8 cellular contexts compared by ENCODE assay signal in genomic region chr18:59917422-59917821, GRCh38. TPM values are rescaled to one million over a fixed set of nuclear protein-coding genes. Genes with fewer than 3 reads are reported as not detected.
A peak's percentile ranks its signal among the peaks of the same experiment; 100 is the strongest.
DNase-seq lines count a peak whose midpoint lies in the region; ATAC-seq and TF ChIP-seq lines count a peak whose summit lies in the region.

No MANE protein-coding gene starts in this region.

- no peak overlapping the region for H2BK120ac ChIP-seq in mesenchymal stem cell (ENCODE audit: low read depth, low read length)

- no peak overlapping the region for H2AFZ ChIP-seq in Loucy (ENCODE audit: low read length)
- no peak overlapping the region for H2AFZ ChIP-seq in mesenchymal stem cell (ENCODE audit: low read depth, low read length)

- peak overlapping the region; percentile 47 for H4K91ac ChIP-seq in mesenchymal stem cell (ENCODE audit: low read length)

- H3K9me2 ChIP-seq in Loucy (replicated peaks; ENCODE audit: low read depth, low read length), result no peaks in the 10 kb centered on the region

- peak overlapping the region in 1 of 2 experiments; percentile 76 for H3K4ac ChIP-seq in mesenchymal stem cell (ENCODE audit: low read depth in 1 of 2, low read length in 2 of 2)

- intact Hi-C loops in activated T-helper 1 cell treated with anti-CD3 and anti-CD28 coated beads, Interleukin-12 subunit alpha, Interleukin-12 subunit beta, Interleukin-2, Interleukin-4 antibody, amounts not matched to agents 30 ng/mL and 10 ng/mL and 1 ng/mL, durations not matched to agents 14 hours and 24 hours and 36 hours (cut with micrococcal nuclease), result no loop called here

- WGBS in mesenchymal stem cell, result 83% methylated on average over 5 of the region's 5 CpGs

- H3K79me1 ChIP-seq in mesenchymal stem cell (replicated peaks; ENCODE audit: low read length, poor library complexity, severe bottlenecking), result no peaks in the 10 kb centered on the region

- peaks cover 6% of the 10 kb centered on the region for H3K36me3 Mint-ChIP-seq in activated T-helper 1 cell treated with anti-CD3 and anti-CD28 coated beads, Interleukin-12 subunit alpha, Interleukin-12 subunit beta, Interleukin-2, Interleukin-4 antibody, amounts not matched to agents 30 ng/mL and 10 ng/mL and 1 ng/mL, durations not matched to agents 14 hours and 24 hours and 36 hours (ENCODE audit: low read depth)

- no peak overlapping the region for H3K27ac ChIP-seq in mesenchymal stem cell (ENCODE audit: low read length, poor library complexity, severe bottlenecking)
- H3K27ac ChIP-seq in WERI-Rb-1, result no peak overlapping the region

- H3K4me3 ChIP-seq in Loucy (ENCODE audit: low read length, poor library complexity, severe bottlenecking) (peak overlapping the region; percentile 66), mesenchymal stem cell (ENCODE audit: insufficient read depth in 1 of 2, low read depth in 1 of 2, low read length in 2 of 2) (no peak overlapping the region), WERI-Rb-1 (ENCODE audit: low read depth, low read length) (no peak overlapping the region)

- H3K36me3 ChIP-seq in Loucy (ENCODE audit: insufficient read depth, low read length), result no peaks in the 10 kb centered on the region
- no peaks in the 10 kb centered on the region for H3K36me3 ChIP-seq in mesenchymal stem cell (ENCODE audit: control insufficient read depth in 1 of 2, insufficient read depth in 2 of 2, low read depth in 1 of 2, low read length in 2 of 2)
- H3K36me3 ChIP-seq in WERI-Rb-1, result no peaks in the 10 kb centered on the region

- H3K27me3 ChIP-seq in Loucy (ENCODE audit: insufficient read depth, low read length, poor library complexity, severe bottlenecking), result no peaks in the 10 kb centered on the region
- H3K27me3 ChIP-seq in mesenchymal stem cell (ENCODE audit: control insufficient read depth in 1 of 2, insufficient read depth in 1 of 2, low read length in 2 of 2), result no peaks in the 10 kb centered on the region
- no peaks in the 10 kb centered on the region for H3K27me3 ChIP-seq in WERI-Rb-1 (ENCODE audit: insufficient read depth, low read depth, severe bottlenecking)

- H3K9ac ChIP-seq in Loucy (ENCODE audit: low read depth, low read length, poor library complexity, severe bottlenecking) (peak overlapping the region; percentile 73), mesenchymal stem cell (ENCODE audit: low read length) (no peak overlapping the region)

- peaks cover 5% of the 10 kb centered on the region; the same call in 1 of the 2 replicates for H3K9me3 ChIP-seq in Loucy (ENCODE audit: insufficient read depth, low read depth, low read length)
- H3K9me3 ChIP-seq in mesenchymal stem cell (ENCODE audit: control insufficient read depth, low read length), result peaks cover 7% of the 10 kb centered on the region
- peaks cover 4% of the 10 kb centered on the region for H3K9me3 ChIP-seq in WERI-Rb-1 (ENCODE audit: severe bottlenecking)

- H3K18ac ChIP-seq in mesenchymal stem cell (ENCODE audit: low read depth in 1 of 2, low read length in 2 of 2), result peak overlapping the region in 1 of 2 experiments; percentile 57

- peak overlapping the region; percentile 33 to 57 for H2BK12ac ChIP-seq in mesenchymal stem cell (ENCODE audit: low read length in 2 of 2)

- no peak overlapping the region for H3K23ac ChIP-seq in mesenchymal stem cell (ENCODE audit: low read length in 2 of 2)

- H3K4me3 Mint-ChIP-seq in activated T-helper 1 cell treated with anti-CD3 and anti-CD28 coated beads, Interleukin-12 subunit alpha, Interleukin-12 subunit beta, Interleukin-2, Interleukin-4 antibody, amounts not matched to agents 30 ng/mL and 10 ng/mL and 1 ng/mL, durations not matched to agents 14 hours and 24 hours and 36 hours, result peak overlapping the region; percentile 10

- H4K8ac ChIP-seq in mesenchymal stem cell (ENCODE audit: low read length), result peak overlapping the region; percentile 64

- H3K27me3 Mint-ChIP-seq in activated T-helper 1 cell treated with anti-CD3 and anti-CD28 coated beads, Interleukin-12 subunit alpha, Interleukin-12 subunit beta, Interleukin-2, Interleukin-4 antibody, amounts not matched to agents 30 ng/mL and 10 ng/mL and 1 ng/mL, durations not matched to agents 14 hours and 24 hours and 36 hours (ENCODE audit: insufficient read depth), result no peaks in the 10 kb centered on the region

- H4K20me1 ChIP-seq in Loucy (ENCODE audit: insufficient read depth, low read length, poor library complexity, severe bottlenecking), result no peaks in the 10 kb centered on the region

- DNase-seq in GDM1 (lab: John Stamatoyannopoulos, UW) (peak; percentile 66), mesenchymal stem cell (peak; percentile 45), WERI-Rb-1 (no peak)
- DNase-seq in activated T-helper 1 cell treated with anti-CD3 and anti-CD28 coated beads, Interleukin-12 subunit alpha, Interleukin-12 subunit beta, Interleukin-2, Interleukin-4 antibody, amounts not matched to agents 30 ng/mL and 10 ng/mL and 1 ng/mL, durations not matched to agents 14 hours and 24 hours and 36 hours (ENCODE audit: low spot score), result no peak

- no peak overlapping the region for H2BK15ac ChIP-seq in mesenchymal stem cell (ENCODE audit: low read depth, poor library complexity, severe bottlenecking)

- no peaks in the 10 kb centered on the region for H3K79me2 ChIP-seq in Loucy (ENCODE audit: insufficient read depth, low read length)

- TF ChIP-seq CTCF in Loucy (conservative IDR thresholded peaks at IDR 0.05; ENCODE audit: low read length) (no peak), WERI-Rb-1 (IDR thresholded peaks at IDR 0.05; ENCODE audit: low read depth, low read length) (no peak)

- peaks cover 69% of the 10 kb centered on the region for H3K4me1 ChIP-seq in Loucy (ENCODE audit: insufficient read depth, low read length, poor library complexity, severe bottlenecking)
- peaks cover 11% of the 10 kb centered on the region for H3K4me1 ChIP-seq in mesenchymal stem cell (ENCODE audit: control insufficient read depth, insufficient read depth, low read depth, low read length)

- no peak overlapping the region for H3K14ac ChIP-seq in mesenchymal stem cell (ENCODE audit: low read length in 2 of 2)

- H3K4me2 ChIP-seq in Loucy (ENCODE audit: low read depth, low read length, poor library complexity, severe bottlenecking) (peak overlapping the region; percentile 68), mesenchymal stem cell (ENCODE audit: low read length, poor library complexity, severe bottlenecking) (no peak overlapping the region)

- H3K9me3 Mint-ChIP-seq in activated T-helper 1 cell treated with anti-CD3 and anti-CD28 coated beads, Interleukin-12 subunit alpha, Interleukin-12 subunit beta, Interleukin-2, Interleukin-4 antibody, amounts not matched to agents 30 ng/mL and 10 ng/mL and 1 ng/mL, durations not matched to agents 14 hours and 24 hours and 36 hours, result no peaks in the 10 kb centered on the region

- H3F3A ChIP-seq in Loucy (ENCODE audit: low read depth), result peaks cover 18% of the 10 kb centered on the region

- H2BK5ac ChIP-seq in mesenchymal stem cell (ENCODE audit: low read depth, low read length, poor library complexity, severe bottlenecking), result no peak overlapping the region

- no peak overlapping the region for H3K27ac Mint-ChIP-seq in activated T-helper 1 cell treated with anti-CD3 and anti-CD28 coated beads, Interleukin-12 subunit alpha, Interleukin-12 subunit beta, Interleukin-2, Interleukin-4 antibody, amounts not matched to agents 30 ng/mL and 10 ng/mL and 1 ng/mL, durations not matched to agents 14 hours and 24 hours and 36 hours

- peaks cover 26% of the 10 kb centered on the region for H3K4me1 Mint-ChIP-seq in activated T-helper 1 cell treated with anti-CD3 and anti-CD28 coated beads, Interleukin-12 subunit alpha, Interleukin-12 subunit beta, Interleukin-2, Interleukin-4 antibody, amounts not matched to agents 30 ng/mL and 10 ng/mL and 1 ng/mL, durations not matched to agents 14 hours and 24 hours and 36 hours (ENCODE audit: low read depth)

- H2AK5ac ChIP-seq in mesenchymal stem cell (ENCODE audit: low read length, severe bottlenecking), result no peak overlapping the region

- ATAC-seq in GM18861 (IDR thresholded peaks at IDR 0.05; ENCODE audit: unreplicated experiment) (no peak), GM21737 (IDR thresholded peaks at IDR 0.05; ENCODE audit: unreplicated experiment) (no peak), HG03571 (IDR thresholded peaks at IDR 0.05; ENCODE audit: unreplicated experiment) (no peak)

RNA-seq across cellular contexts. Expression of gene PMAIP1, which starts 17.6 kb away (rescaled TPM):
- total RNA-seq in activated T-helper 1 cell treated with anti-CD3 and anti-CD28 coated beads, Interleukin-12 subunit alpha, Interleukin-12 subunit beta, Interleukin-2, Interleukin-4 antibody, amounts not matched to agents 30 ng/mL and 10 ng/mL and 1 ng/mL, durations not matched to agents 14 hours and 24 hours and 36 hours, result 57.2 and 59.5 TPM in 2 replicates
- 84.5 TPM for polyA plus RNA-seq in mesenchymal stem cell (2013, experiment 1 of 2)
- 88.7 TPM for polyA plus RNA-seq in mesenchymal stem cell (2013, experiment 2 of 2)

Comparison
In these comparisons a context has a peak if more than half of its experiments do, and no peak if none do; other contexts are left out.
1. DNase-seq: peak in GDM1 (single experiment) and mesenchymal stem cell (single experiment); none in activated T-helper 1 cell treated with anti-CD3 and anti-CD28 coated beads, Interleukin-12 subunit alpha, Interleukin-12 subunit beta, Interleukin-2, Interleukin-4 antibody, amounts not matched to agents 30 ng/mL and 10 ng/mL and 1 ng/mL, durations not matched to agents 14 hours and 24 hours and 36 hours (single experiment) and WERI-Rb-1 (single experiment).